ENCODE assay signal across 16 cellular contexts in genomic region chr7:26083113-26083512, GRCh38.
A peak's percentile ranks its signal among the peaks of the same experiment; 100 is the strongest.
DNase-seq lines count a peak whose midpoint lies in the region; ATAC-seq and TF ChIP-seq lines count a peak whose summit lies in the region.
"Had no signal": no experiment of that assay in that cellular context is flagged by ENCODE, and none has a peak within 500 bp of the region (broad histone marks: within the 10 kb centered on the region; RNA-seq: fewer than 3 reads in every experiment).

No MANE protein-coding gene starts in this region.

- H3K27ac ChIP-seq in 22Rv1 (peak overlapping the region; percentile 43; the same call in 1 of the 2 replicates), H9 (ENCODE audit: insufficient read length, low read depth, low read length) (no peak overlapping the region), RWPE2 (ENCODE audit: poor library complexity, severe bottlenecking) (peak overlapping the region; percentile 23), hepatocyte (no peak overlapping the region)
- H3K27ac ChIP-seq: body of pancreas, SJSA1, skin epidermis had no signal

- ATAC-seq in RWPE2 (ENCODE audit: low read depth) (peak; percentile 69), HG02610 (IDR thresholded peaks at IDR 0.05; ENCODE audit: unreplicated experiment) (no peak)
- ATAC-seq in effector memory CD8-positive, alpha-beta T cell (replicated peaks) = no peak
- ATAC-seq: body of pancreas; stimulated activated naive CD8-positive, alpha-beta T cell treated with anti-CD3 and anti-CD28 coated beads, Interleukin-15, amount 100 ng/mL, for 72 hours had no signal

- H3K18ac ChIP-seq in H9 (ENCODE audit: insufficient read length, low read depth, low read length) = no peak overlapping the region

- H3K36me3 ChIP-seq in RWPE2 (ENCODE audit: low read depth) (no peaks in the 10 kb centered on the region), hepatocyte (replicated peaks; ENCODE audit: insufficient read depth, low read depth) (no peaks in the 10 kb centered on the region)
- H3K36me3 ChIP-seq: HAP-1, SJSA1 had no signal

- peaks cover 1% of the 10 kb centered on the region for H3K27me3 Mint-ChIP-seq in H9 (ENCODE audit: low read depth)
- peaks cover 41 to 58% of the 10 kb centered on the region in 2 donors for H3K27me3 Mint-ChIP-seq in effector memory CD8-positive, alpha-beta T cell

- DNase-seq in H9 (no peak), RWPE2 (ENCODE audit: low spot score) (no peak), hepatocyte (ENCODE audit: low spot score) (peak; percentile 34), COLO668 (lab: John Stamatoyannopoulos, UW; ENCODE audit: unreplicated experiment) (no peak), iPS-NIHi11 (ENCODE audit: low spot score) (no peak)
- DNase-seq in effector memory CD8-positive, alpha-beta T cell = no peak
- DNase-seq: body of pancreas; Kasumi-1; NCI-H1930; occipital lobe; stimulated activated naive CD8-positive, alpha-beta T cell treated with anti-CD3 and anti-CD28 coated beads, Interleukin-15, amount 100 ng/mL, for 72 hours had no signal

- no peaks in the 10 kb centered on the region for H3K79me2 ChIP-seq in H9 (ENCODE audit: insufficient read depth, low read length)
- H3K79me2 ChIP-seq in hepatocyte = no peaks in the 10 kb centered on the region

- no CpG with 5 or more reads among the region's 2 CpGs for WGBS in H9 (ENCODE audit: extremely low coverage, insufficient read length, low lambda C conversion rate)
- 33% methylated on average over 2 of the region's 2 CpGs for WGBS in hepatocyte (ENCODE audit: low lambda C conversion rate, missing lambda C conversion rate)

- no peak overlapping the region for H3K14ac ChIP-seq in H9 (ENCODE audit: insufficient read depth, low read length)

- H3K4me3 Mint-ChIP-seq in H9 = no peak overlapping the region
- no peak overlapping the region for H3K4me3 Mint-ChIP-seq in effector memory CD8-positive, alpha-beta T cell
- H3K4me3 Mint-ChIP-seq: stimulated activated naive CD8-positive, alpha-beta T cell treated with anti-CD3 and anti-CD28 coated beads, Interleukin-15, amount 100 ng/mL, for 72 hours had no signal

- no peak for TF ChIP-seq CTCF in 22Rv1 (IDR thresholded peaks at IDR 0.05)
- no peak for TF ChIP-seq CTCF in H9 (conservative IDR thresholded peaks at IDR 0.05)
- TF ChIP-seq CTCF in RWPE2 (IDR thresholded peaks at IDR 0.05; ENCODE audit: poor library complexity, severe bottlenecking) = no peak
- TF ChIP-seq CTCF in hepatocyte (IDR thresholded peaks at IDR 0.05; ENCODE audit: poor library complexity) = no peak

- H2BK12ac ChIP-seq in H9 (ENCODE audit: insufficient read length, low read depth, low read length) = no peak overlapping the region

- no peak overlapping the region for H3K4ac ChIP-seq in H9 (ENCODE audit: low read depth, low read length)

- H3K4me1 Mint-ChIP-seq in H9 = peaks cover 31 to 38% of the 10 kb centered on the region in 2 experiments
- peaks cover 0 to 1% of the 10 kb centered on the region in 2 donors for H3K4me1 Mint-ChIP-seq in effector memory CD8-positive, alpha-beta T cell (ENCODE audit: low read depth in 2 of 2)

- no peak overlapping the region for H2BK15ac ChIP-seq in H9 (ENCODE audit: low read depth, low read length)

- no peak overlapping the region for H2BK120ac ChIP-seq in H9 (ENCODE audit: low read depth, low read length, poor library complexity, severe bottlenecking)

- H4K5ac ChIP-seq in H9 (ENCODE audit: insufficient read length, low read depth, low read length) = no peak overlapping the region

- H3T11ph ChIP-seq in H9 (ENCODE audit: low read length) = no peak overlapping the region

- H3K79me1 ChIP-seq in H9 (ENCODE audit: insufficient read depth, low read depth, low read length, poor library complexity, severe bottlenecking) = no peaks in the 10 kb centered on the region

- no peak overlapping the region for H2BK5ac ChIP-seq in H9 (ENCODE audit: insufficient read length, low read length)

- H2AFZ ChIP-seq in H9 (ENCODE audit: low read length) (peak overlapping the region; percentile 51), hepatocyte (no peak overlapping the region)

- H3K9me3 Mint-ChIP-seq in H9 = no peaks in the 10 kb centered on the region
- no peaks in the 10 kb centered on the region for H3K9me3 Mint-ChIP-seq in effector memory CD8-positive, alpha-beta T cell
- H3K9me3 Mint-ChIP-seq: stimulated activated naive CD8-positive, alpha-beta T cell treated with anti-CD3 and anti-CD28 coated beads, Interleukin-15, amount 100 ng/mL, for 72 hours had no signal

- H3K4me1 ChIP-seq in H9 (ENCODE audit: insufficient read depth, low read length) = peaks cover 3% of the 10 kb centered on the region; the same call in 1 of the 2 replicates
- H3K4me1 ChIP-seq in RWPE2 (ENCODE audit: insufficient read depth, poor library complexity, severe bottlenecking) = peaks cover 41% of the 10 kb centered on the region
- peaks cover 11% of the 10 kb centered on the region for H3K4me1 ChIP-seq in hepatocyte (ENCODE audit: insufficient read depth)
- H3K4me1 ChIP-seq: SJSA1 had no signal

- no peak overlapping the region for H4K8ac ChIP-seq in H9 (replicated peaks; ENCODE audit: insufficient read length, low read depth, low read length)

- no peak overlapping the region for H2AK5ac ChIP-seq in H9 (ENCODE audit: insufficient read length, low read length)

- H3K56ac ChIP-seq in H9 (ENCODE audit: insufficient read length, low read depth, low read length) = no peak overlapping the region

- no peak overlapping the region for H2BK20ac ChIP-seq in H9 (ENCODE audit: low read depth, low read length, poor library complexity, severe bottlenecking)

- H3K23me2 ChIP-seq in H9 (ENCODE audit: insufficient read length, low read depth, low read length, poor library complexity, severe bottlenecking) = no peaks in the 10 kb centered on the region

- H4K20me1 ChIP-seq in H9 (ENCODE audit: control insufficient read depth, insufficient read depth, insufficient read length) (no peaks in the 10 kb centered on the region), hepatocyte (ENCODE audit: insufficient read depth, poor library complexity, severe bottlenecking) (no peaks in the 10 kb centered on the region)

- H3K4me2 ChIP-seq in H9 (ENCODE audit: insufficient read depth, insufficient read length, low read length) = no peak overlapping the region
- H3K4me2 ChIP-seq in hepatocyte = no peak overlapping the region

- H3K4me3 ChIP-seq in RWPE2 (ENCODE audit: severe bottlenecking) (no peak overlapping the region), hepatocyte (no peak overlapping the region)
- H3K4me3 ChIP-seq: body of pancreas, HAP-1, SJSA1, skin epidermis had no signal

- no peaks in the 10 kb centered on the region for H3K36me3 Mint-ChIP-seq in H9 (ENCODE audit: insufficient read depth in 1 of 3, low read depth in 3 of 3)
- peaks cover 3% of the 10 kb centered on the region for H3K36me3 Mint-ChIP-seq in effector memory CD8-positive, alpha-beta T cell (ENCODE audit: insufficient read depth)

- H3K9me3 ChIP-seq in H9 (ENCODE audit: control insufficient read depth, low read depth, low read length) (no peaks in the 10 kb centered on the region), RWPE2 (ENCODE audit: severe bottlenecking) (no peaks in the 10 kb centered on the region), hepatocyte (ENCODE audit: low read depth) (no peaks in the 10 kb centered on the region)
- H3K9me3 ChIP-seq: body of pancreas, HAP-1, SJSA1 had no signal

- H3K9me2 ChIP-seq in hepatocyte (replicated peaks; ENCODE audit: insufficient read depth) = no peaks in the 10 kb centered on the region

- H3K23ac ChIP-seq in H9 (ENCODE audit: insufficient read length, low read depth, low read length) = no peak overlapping the region

- peak overlapping the region in 1 of 3 experiments; percentile 19; a peak in 2 of 7 replicates for H3K27ac Mint-ChIP-seq in H9
- no peak overlapping the region for H3K27ac Mint-ChIP-seq in effector memory CD8-positive, alpha-beta T cell
- H3K27ac Mint-ChIP-seq: stimulated activated naive CD8-positive, alpha-beta T cell treated with anti-CD3 and anti-CD28 coated beads, Interleukin-15, amount 100 ng/mL, for 72 hours had no signal

- no peak overlapping the region for H3K9ac ChIP-seq in H9 (ENCODE audit: extremely low read depth, insufficient read length, low read length)

- no peaks in the 10 kb centered on the region for H3K27me3 ChIP-seq in H9 (ENCODE audit: insufficient read depth, low read length)
- H3K27me3 ChIP-seq in RWPE2 (ENCODE audit: insufficient read depth, poor library complexity, severe bottlenecking) = no peaks in the 10 kb centered on the region
- H3K27me3 ChIP-seq in hepatocyte = no peaks in the 10 kb centered on the region
- H3K27me3 ChIP-seq: body of pancreas had no signal

- H4K91ac ChIP-seq in H9 (ENCODE audit: insufficient read length, low read depth, low read length) = no peak overlapping the region

Comparison
In these comparisons a context has a peak if more than half of its experiments do, and no peak if none do; other contexts are left out.
1. H3K27ac ChIP-seq: peak in 22Rv1 (single experiment) and RWPE2 (single experiment); none in H9 (single experiment) and hepatocyte (single experiment).